Comparison of ENCODE assay signal across 10 cellular contexts in genomic region chr5:142215915-142216681, GRCh38.
DNase-seq lines count a peak whose midpoint lies in the region; ATAC-seq and TF ChIP-seq lines count a peak whose summit lies in the region.
"Had no signal": no experiment of that assay in that cellular context is flagged by ENCODE, and none has a peak within 500 bp of the region (broad histone marks: within the 10 kb centered on the region; RNA-seq: fewer than 3 reads in every experiment).

No MANE protein-coding gene starts in this region.

- ATAC-seq in lung (ENCODE audit: insufficient read depth, low FRiP score) (peak; percentile 89), GM21528 (IDR thresholded peaks at IDR 0.05; ENCODE audit: low FRiP score, unreplicated experiment) (no peak), HG03095 (IDR thresholded peaks at IDR 0.05; ENCODE audit: unreplicated experiment) (no peak)

- peaks cover 0 to 2% of the 10 kb centered on the region in 2 donors for H3K4me1 ChIP-seq in lung (ENCODE audit: control insufficient read depth in 2 of 2, insufficient read depth in 2 of 2, low read length in 2 of 2)

- H3K27me3 ChIP-seq in lung (ENCODE audit: control insufficient read depth, insufficient read depth) = no peaks in the 10 kb centered on the region

- WGBS in lung, 2 donors = 47 to 64% methylated on average over 14 of the region's 14 CpGs

- DNase-seq in SIG-M5 treated with dmso at 0.1 percent for 504 hours (lab: John Stamatoyannopoulos, UW; ENCODE audit: unreplicated experiment) (peak; percentile 15), SIG-M5 (lab: John Stamatoyannopoulos, UW) (no peak), cerebellum (ENCODE audit: low spot score) (peak; percentile 10), lung (ENCODE audit: low spot score) (peak; percentile 81), NCI-H146 (lab: John Stamatoyannopoulos, UW) (no peak)
- no peak for DNase-seq in effector CD4-positive, alpha-beta T cell
- DNase-seq: stimulated activated naive CD4-positive, alpha-beta T cell; WERI-Rb-1 had no signal

- no peak for TF ChIP-seq CTCF in lung (IDR thresholded peaks at IDR 0.05; ENCODE audit: control extremely low read depth, extremely low read depth)

- no peaks in the 10 kb centered on the region for H3K9me3 ChIP-seq in lung (ENCODE audit: control insufficient read depth in 2 of 2, insufficient read depth in 1 of 2, low read length in 1 of 2)

- H3K4me3 ChIP-seq in lung = no peak overlapping the region

- H3K36me3 ChIP-seq in lung (ENCODE audit: control insufficient read depth in 2 of 2, insufficient read depth in 2 of 2, low read length in 2 of 2) = no peaks in the 10 kb centered on the region
- H3K36me3 ChIP-seq: WERI-Rb-1 had no signal

- H3K27ac ChIP-seq in lung (ENCODE audit: low read depth in 1 of 2, low read length in 1 of 2) = peak overlapping the region in 1 of 2 donors; percentile 78
- H3K27ac ChIP-seq: WERI-Rb-1 had no signal

Comparison
In these comparisons a context has a peak if more than half of its experiments do, and no peak if none do; other contexts are left out.
1. DNase-seq: peak in SIG-M5 treated with dmso at 0.1 percent for 504 hours (single experiment), cerebellum (single experiment) and lung (single experiment); none in SIG-M5 (single experiment), NCI-H146 (single experiment) and effector CD4-positive, alpha-beta T cell (single experiment).